ENCODE assay signal across 9 cellular contexts in the genomic region with DNA sequence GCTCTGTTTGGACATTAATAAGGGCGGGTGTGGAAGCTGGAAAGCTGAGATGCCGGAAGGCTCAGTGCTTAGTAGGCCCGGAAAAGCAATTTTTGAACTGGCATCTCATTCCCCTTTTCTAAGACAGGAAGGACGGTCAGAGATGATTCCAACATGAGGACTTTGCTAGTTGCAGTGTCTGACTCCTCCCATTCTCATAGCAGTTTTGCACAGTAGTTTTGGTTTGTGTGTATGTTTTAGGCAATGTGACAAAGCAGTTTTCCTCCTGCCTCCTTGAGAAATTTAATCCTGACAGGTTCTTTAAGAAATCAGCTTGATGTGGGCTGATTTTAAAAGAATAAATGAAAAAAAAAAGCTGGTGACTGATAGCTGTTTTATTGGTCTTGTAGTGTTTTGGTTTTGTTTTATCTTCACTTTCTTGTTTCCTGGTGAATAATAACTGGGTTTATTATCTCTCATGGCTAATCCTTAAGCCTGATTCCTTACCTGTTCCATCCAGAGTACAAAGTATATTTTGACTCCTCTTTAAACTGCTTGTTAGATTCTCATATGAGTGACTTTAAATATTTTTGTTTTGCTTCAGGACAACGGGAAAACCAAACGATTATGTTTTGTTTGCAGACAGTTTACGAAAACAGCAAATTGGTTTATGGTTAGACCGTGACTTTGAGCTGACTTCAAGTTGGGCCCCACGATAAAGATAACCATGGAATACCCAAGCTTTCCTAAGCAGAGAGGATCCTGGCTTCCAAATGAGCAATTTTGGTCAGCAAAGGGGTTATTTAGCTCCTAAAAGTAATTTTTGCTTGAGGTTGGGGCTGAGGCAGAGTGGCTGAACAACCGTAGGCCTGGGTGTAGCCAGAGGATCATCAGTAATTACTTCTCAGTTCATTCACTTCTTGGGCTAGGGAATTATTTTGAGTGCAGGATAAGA. TPM values are rescaled to one million over a fixed set of nuclear protein-coding genes. Genes with fewer than 3 reads are reported as not detected.
A peak's percentile ranks its signal among the peaks of the same experiment; 100 is the strongest.
DNase-seq lines count a peak whose midpoint lies in the region; ATAC-seq and TF ChIP-seq lines count a peak whose summit lies in the region.
"Had no signal": no experiment of that assay in that cellular context is flagged by ENCODE, and none has a peak within 500 bp of the region (broad histone marks: within the 10 kb centered on the region; RNA-seq: fewer than 3 reads in every experiment).

No MANE protein-coding gene starts in this region.

- H3K9me3 Mint-ChIP-seq in stimulated activated naive CD8-positive, alpha-beta T cell treated with anti-CD3 and anti-CD28 coated beads, Interleukin-15, Interleukin-2, amounts not matched to agents 100 ng/mL and 50 ng/mL, for 24 hours, result no peaks in the 10 kb centered on the region
- H3K9me3 Mint-ChIP-seq in neural progenitor cell, result no peaks in the 10 kb centered on the region

- no peaks in the 10 kb centered on the region for H3K9me3 ChIP-seq in neural progenitor cell (ENCODE audit: low read depth)

- peaks cover 65% of the 10 kb centered on the region for H3K79me2 ChIP-seq in neural progenitor cell (ENCODE audit: low read depth)

- no peak overlapping the region for H3K4me2 ChIP-seq in neural progenitor cell

- no peak for ATAC-seq in stimulated activated naive CD8-positive, alpha-beta T cell treated with anti-CD3 and anti-CD28 coated beads, Interleukin-15, Interleukin-2, amounts not matched to agents 100 U/mL and 50 U/mL, for 24 hours
- ATAC-seq in HG03442 (IDR thresholded peaks at IDR 0.05; ENCODE audit: unreplicated experiment), result no peak

- no peak overlapping the region for H2AFZ ChIP-seq in neural progenitor cell (replicated peaks)

- peaks cover 21% of the 10 kb centered on the region for H3K36me3 Mint-ChIP-seq in stimulated activated naive CD8-positive, alpha-beta T cell treated with anti-CD3 and anti-CD28 coated beads, Interleukin-15, Interleukin-2, amounts not matched to agents 100 ng/mL and 50 ng/mL, for 24 hours (ENCODE audit: low read depth)
- no peaks in the 10 kb centered on the region for H3K36me3 Mint-ChIP-seq in neural progenitor cell

- H3K27ac Mint-ChIP-seq in stimulated activated naive CD8-positive, alpha-beta T cell treated with anti-CD3 and anti-CD28 coated beads, Interleukin-15, Interleukin-2, amounts not matched to agents 100 ng/mL and 50 ng/mL, for 24 hours, result peak overlapping the region; percentile 69
- no peak overlapping the region for H3K27ac Mint-ChIP-seq in neural progenitor cell

- peaks cover 17% of the 10 kb centered on the region for H3K4me1 ChIP-seq in neural progenitor cell

- H3K4me3 ChIP-seq in WI38 (ENCODE audit: low read depth, low read length) (peak overlapping the region; percentile 46), neural progenitor cell (no peak overlapping the region)

- DNase-seq in stimulated activated naive CD8-positive, alpha-beta T cell treated with anti-CD3 and anti-CD28 coated beads, Interleukin-15, Interleukin-2, amounts not matched to agents 100 U/mL and 50 U/mL, for 24 hours, result no peak
- DNase-seq in iris pigment epithelial cell (ENCODE audit: low read depth) (peak; percentile 86), ecto neural progenitor cell (ENCODE audit: low spot score) (no peak), neural progenitor cell (ENCODE audit: low spot score) (no peak), SK-N-DZ (ENCODE audit: low spot score) (no peak)
- DNase-seq: NCI-H69 had no signal

- H3K27me3 ChIP-seq in neural progenitor cell, result peaks cover 7% of the 10 kb centered on the region

- H3K4me3 Mint-ChIP-seq in stimulated activated naive CD8-positive, alpha-beta T cell treated with anti-CD3 and anti-CD28 coated beads, Interleukin-15, Interleukin-2, amounts not matched to agents 100 ng/mL and 50 ng/mL, for 24 hours, result peak overlapping the region; percentile 69
- no peak overlapping the region for H3K4me3 Mint-ChIP-seq in neural progenitor cell

- H3K36me3 ChIP-seq in neural progenitor cell, result no peaks in the 10 kb centered on the region

- H3F3A ChIP-seq in neural progenitor cell (ENCODE audit: low read depth), result peaks cover 12% of the 10 kb centered on the region

- H3K27me3 Mint-ChIP-seq in stimulated activated naive CD8-positive, alpha-beta T cell treated with anti-CD3 and anti-CD28 coated beads, Interleukin-15, Interleukin-2, amounts not matched to agents 100 ng/mL and 50 ng/mL, for 24 hours, result peaks cover 8% of the 10 kb centered on the region
- peaks cover 4% of the 10 kb centered on the region for H3K27me3 Mint-ChIP-seq in neural progenitor cell (ENCODE audit: insufficient read depth, low read depth)

- no peak overlapping the region for H3K9ac ChIP-seq in neural progenitor cell

- H4K20me1 ChIP-seq in neural progenitor cell (ENCODE audit: low read depth), result peaks cover 16% of the 10 kb centered on the region

- no peak overlapping the region for H3K27ac ChIP-seq in neural progenitor cell

- H3K4me1 Mint-ChIP-seq in stimulated activated naive CD8-positive, alpha-beta T cell treated with anti-CD3 and anti-CD28 coated beads, Interleukin-15, Interleukin-2, amounts not matched to agents 100 ng/mL and 50 ng/mL, for 24 hours (ENCODE audit: low read depth), result peaks cover 60% of the 10 kb centered on the region
- H3K4me1 Mint-ChIP-seq in neural progenitor cell, result peaks cover 40% of the 10 kb centered on the region

- TF ChIP-seq CTCF in WI38 (IDR thresholded peaks at IDR 0.05; ENCODE audit: low read depth, low read length) (no peak), neural progenitor cell (IDR thresholded peaks at IDR 0.05) (no peak)

RNA-seq across cellular contexts. Expression of a gene that starts 3.4 kb away (rescaled TPM):
- 17.3 and 28.0 TPM in 2 replicates for total RNA-seq in neural progenitor cell (ENCODE audit: low replicate concordance)
- 0.14 and 0.30 TPM in 2 replicates for polyA plus RNA-seq in SK-N-DZ (2014; cell fraction: cytosol; rRNA removed)
- polyA plus RNA-seq in SK-N-DZ (2014; cell fraction: nucleus; rRNA removed), result 0.12 TPM in 1 of 2 replicates, not detected in the other
